ENCODE assay signal across 27 cellular contexts in the genomic region with DNA sequence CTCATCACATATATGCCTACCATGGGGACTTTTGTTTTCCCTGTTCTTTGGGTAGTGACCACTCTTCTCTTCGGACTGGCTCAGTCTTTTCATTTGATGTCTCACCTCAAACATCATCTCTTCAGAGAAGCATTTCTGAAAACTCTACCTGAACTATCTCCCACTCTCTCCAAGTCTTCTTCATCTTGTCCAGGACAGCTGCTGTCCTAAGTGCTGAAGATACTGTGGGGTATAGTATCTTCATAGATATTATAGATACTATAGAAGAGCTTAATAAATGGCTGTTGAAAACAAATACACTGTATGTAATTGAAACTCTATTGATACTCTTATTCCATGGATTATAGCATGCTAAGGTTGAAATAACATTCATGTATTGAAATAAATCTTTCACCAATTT.
"Had no signal": no experiment of that assay in that cellular context is flagged by ENCODE, and none has a peak within 500 bp of the region (broad histone marks: within the 10 kb centered on the region; RNA-seq: fewer than 3 reads in every experiment).

No MANE protein-coding gene starts in this region.

- H3K9me3 Mint-ChIP-seq: nephron, neural crest cell had no signal

- H3K27ac ChIP-seq: lower lobe of right lung, pancreas, prostate gland, skin epidermis, suprapubic skin, thoracic aorta, tibial artery, upper lobe of right lung had no signal

- H3K4me3 ChIP-seq: lower lobe of right lung, pancreas, prostate gland, skin epidermis, suprapubic skin, thoracic aorta, tibial artery, upper lobe of right lung had no signal

- H3K9me3 ChIP-seq: lower lobe of right lung, pancreas, prostate gland, suprapubic skin, thoracic aorta, tibial artery, upper lobe of right lung had no signal

- H3K27me3 ChIP-seq: pancreas, suprapubic skin, tibial artery, upper lobe of right lung had no signal

- H3K27ac Mint-ChIP-seq: naive thymus-derived CD8-positive, alpha-beta T cell; nephron; stimulated activated naive B cell treated with anti-CD40 and anti-IgM and Interleukin-4, amounts not matched to agents 10 μg/mL and 1 μg/mL and 100 μg/mL, for 72 hours; stimulated activated naive CD8-positive, alpha-beta T cell treated with anti-CD3 and anti-CD28 coated beads, Interleukin-15, Interleukin-2, amounts not matched to agents 100 ng/mL and 50 ng/mL, for 24 hours had no signal

- H3K4me1 Mint-ChIP-seq: naive thymus-derived CD8-positive, alpha-beta T cell; nephron; neural crest cell; stimulated activated naive B cell treated with anti-CD40 and anti-IgM and Interleukin-4, amounts not matched to agents 10 μg/mL and 1 μg/mL and 100 μg/mL, for 72 hours had no signal

- H3K4me3 Mint-ChIP-seq: naive thymus-derived CD8-positive, alpha-beta T cell; nephron; neural crest cell; stimulated activated naive B cell treated with anti-CD40 and anti-IgM and Interleukin-4, amounts not matched to agents 10 μg/mL and 1 μg/mL and 100 μg/mL, for 72 hours; stimulated activated naive CD8-positive, alpha-beta T cell treated with anti-CD3 and anti-CD28 coated beads, Interleukin-15, Interleukin-2, amounts not matched to agents 100 ng/mL and 50 ng/mL, for 24 hours had no signal

- H3K36me3 ChIP-seq: lower lobe of right lung, pancreas, prostate gland, suprapubic skin, thoracic aorta, tibial artery, upper lobe of right lung had no signal

- H3K36me3 Mint-ChIP-seq: naive thymus-derived CD8-positive, alpha-beta T cell; stimulated activated naive B cell treated with anti-CD40 and anti-IgM and Interleukin-4, amounts not matched to agents 10 μg/mL and 1 μg/mL and 100 μg/mL, for 72 hours had no signal

- DNase-seq: islet precursor cell; lower lobe of right lung; mammary epithelial cell; mesenchymal stem cell; naive thymus-derived CD8-positive, alpha-beta T cell; nucleus accumbens; pancreas; posterior cingulate gyrus; retina; right cardiac atrium; stimulated activated CD4-positive, alpha-beta T cell treated with anti-CD3 and anti-CD28 coated beads, Interleukin-12 subunit alpha, Interleukin-12 subunit beta, amount 100 ng/mL, for 4 hours; stimulated activated CD4-positive, alpha-beta T cell treated with anti-CD3 and anti-CD28 coated beads, Interleukin-15, amount 100 ng/mL, for 24 hours; stimulated activated CD4-positive, alpha-beta T cell treated with anti-CD3 and anti-CD28 coated beads, Interleukin-2, amount 100 ng/mL, for 24 hours; stimulated activated CD4-positive, alpha-beta T cell treated with anti-CD3 and anti-CD28 coated beads, Interleukin-4, amount 100 ng/mL, for 1 hour; stimulated activated naive B cell treated with anti-CD40 and anti-IgM and Interleukin-4, amounts not matched to agents 10 μg/mL and 1 μg/mL and 100 μg/mL, for 72 hours; tibial artery; trophoblast cell; upper lobe of right lung had no signal

- ATAC-seq: left lobe of liver; lower lobe of right lung; naive thymus-derived CD8-positive, alpha-beta T cell; pancreas; right cardiac atrium; sciatic nerve; stimulated activated naive B cell treated with anti-CD40 and anti-IgM and Interleukin-4, amounts not matched to agents 10 μg/mL and 1 μg/mL and 100 μg/mL, for 72 hours; upper lobe of right lung had no signal

- H3K27me3 Mint-ChIP-seq: naive thymus-derived CD8-positive, alpha-beta T cell; stimulated activated naive B cell treated with anti-CD40 and anti-IgM and Interleukin-4, amounts not matched to agents 10 μg/mL and 1 μg/mL and 100 μg/mL, for 72 hours; stimulated activated naive CD8-positive, alpha-beta T cell treated with anti-CD3 and anti-CD28 coated beads, Interleukin-15, Interleukin-2, amounts not matched to agents 100 ng/mL and 50 ng/mL, for 24 hours had no signal

- H3K4me1 ChIP-seq: lower lobe of right lung, pancreas, prostate gland, suprapubic skin, tibial artery, upper lobe of right lung had no signal
